Comparison of ENCODE assay signal across 18 cellular contexts in the genomic region with DNA sequence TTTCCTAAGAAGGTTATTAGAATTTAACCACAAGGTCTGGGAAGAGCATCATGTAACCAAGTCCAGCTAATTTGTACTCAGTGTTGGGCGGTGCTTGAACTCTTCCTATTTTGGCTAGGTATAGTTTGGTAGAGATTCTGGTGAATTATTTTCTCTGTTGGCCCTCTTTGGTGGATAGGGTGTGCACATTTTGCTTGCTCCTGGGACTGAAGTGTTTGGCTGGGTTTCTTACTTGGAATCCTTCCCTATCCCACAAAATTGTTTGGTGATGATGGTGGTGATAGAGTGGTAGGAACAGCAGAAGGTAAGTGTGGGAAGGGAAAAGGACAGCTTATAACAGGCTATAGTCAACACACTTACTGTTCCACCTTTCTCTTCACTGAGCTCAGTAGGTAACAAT.
DNase-seq lines count a peak whose midpoint lies in the region; ATAC-seq, FAIRE-seq and TF ChIP-seq lines count a peak whose summit lies in the region.
"Had no signal": no experiment of that assay in that cellular context is flagged by ENCODE, and none has a peak within 500 bp of the region (broad histone marks: within the 10 kb centered on the region; RNA-seq: fewer than 3 reads in every experiment).

No MANE protein-coding gene starts in this region.

- no peak overlapping the region for H4K5ac ChIP-seq in IMR-90 (ENCODE audit: low read depth, low read length)

- CTCF ChIA-PET in IMR-90 (lab: Yijun Ruan, JAX), result no interaction called here

- no peak overlapping the region for H2BK20ac ChIP-seq in IMR-90 (ENCODE audit: low read depth, low read length)

- H3K27ac ChIP-seq in IMR-90 (ENCODE audit: insufficient read depth, low read length) (no peak overlapping the region), left lung (no peak overlapping the region), coronary artery (no peak overlapping the region)

- no peak overlapping the region for H3K4ac ChIP-seq in IMR-90 (ENCODE audit: low read depth, low read length)

- no peak for TF ChIP-seq RAD21 in IMR-90 (IDR thresholded peaks at IDR 0.05; ENCODE audit: low read length)

- H2AK9ac ChIP-seq in IMR-90 (replicated peaks; ENCODE audit: low read depth, low read length, poor library complexity), result no peak overlapping the region

- H3K36me3 ChIP-seq in IMR-90 (ENCODE audit: control insufficient read depth, insufficient read depth, low read length), result no peaks in the 10 kb centered on the region
- no peaks in the 10 kb centered on the region for H3K36me3 ChIP-seq in left lung
- H3K36me3 ChIP-seq: BE2C had no signal

- in situ Hi-C loops in IMR-90 (cut with MboI; ENCODE audit: low sequenced_read_pairs) (no loop called here), astrocyte of the spinal cord (cut with HindIII; ENCODE audit: low sequenced_read_pairs) (no loop called here)

- peak; percentile 3 for DNase-seq in AG09309 (ENCODE audit: low read depth)
- DNase-seq in IMR-90, result no peak
- peak; percentile 47 for DNase-seq in astrocyte of the spinal cord (ENCODE audit: low read depth, low spot score)
- DNase-seq in left lung, result no peak
- no peak for DNase-seq in GM19239 (ENCODE audit: insufficient read length, low spot score)
- no peak for DNase-seq in coronary artery (ENCODE audit: low spot score)
- DNase-seq in inferior parietal cortex (ENCODE audit: extremely low spot score), result no peak
- DNase-seq: BE2C, Karpas-422, NCI-H1694, NCI-H2081 treated with DMSO at 0.1 percent for 48 hours, NCI-H2171 treated with DMSO at 0.1 percent for 48 hours, NCI-H524 treated with DMSO at 0.1 percent for 48 hours, NCI-H82 had no signal

- H3K79me1 ChIP-seq in IMR-90 (ENCODE audit: low read depth in 1 of 2, low read length in 2 of 2), result no peaks in the 10 kb centered on the region

- 0 out of 2 replicates have a peak overlapping the region, but pooled peaks have one; percentile 4 for H2BK120ac ChIP-seq in IMR-90 (ENCODE audit: low read depth, low read length)

- intact Hi-C loops in IMR-90 (cut with micrococcal nuclease) (no loop called here), left lung (cut with DNase I) (no loop called here)

- ATAC-seq in IMR-90 (ENCODE audit: low read depth) (no peak), left lung (peak; percentile 49), GM18858 (IDR thresholded peaks at IDR 0.05; ENCODE audit: unreplicated experiment) (no peak)
- ATAC-seq: GM12878, Right ventricle myocardium inferior had no signal

- no peak overlapping the region for H3K9ac ChIP-seq in IMR-90 (ENCODE audit: low read depth, low read length)

- dilution Hi-C loops in IMR-90 (cut with HindIII; ENCODE audit: low sequenced_read_pairs, unreplicated experiment), result no loop called here

- H3K14ac ChIP-seq in IMR-90 (replicated peaks; ENCODE audit: low read depth, low read length), result no peak overlapping the region

- TF ChIP-seq CTCF in AG09309 (IDR thresholded peaks at IDR 0.05; ENCODE audit: control insufficient read depth, insufficient read depth, low read depth, low read length, missing control alignments) (no peak), IMR-90 (conservative IDR thresholded peaks at IDR 0.05; ENCODE audit: low read depth, low read length) (no peak), astrocyte of the spinal cord (IDR thresholded peaks at IDR 0.05; ENCODE audit: low read depth, low read length) (no peak), left lung (IDR thresholded peaks at IDR 0.05) (no peak), coronary artery (IDR thresholded peaks at IDR 0.05) (no peak)

- no peak overlapping the region for H3K4me2 ChIP-seq in IMR-90 (ENCODE audit: low read depth, low read length)

- H4K20me1 ChIP-seq in IMR-90 (ENCODE audit: insufficient read depth, low read length), result no peaks in the 10 kb centered on the region

- no peak overlapping the region for H2AK5ac ChIP-seq in IMR-90 (ENCODE audit: low read depth, low read length)

- H3K27me3 ChIP-seq in IMR-90 (ENCODE audit: control insufficient read depth, insufficient read depth, low read length), result no peaks in the 10 kb centered on the region; the same call in none of the 2 replicates
- H3K27me3 ChIP-seq in left lung, result no peaks in the 10 kb centered on the region
- H3K27me3 ChIP-seq: BE2C had no signal

- BruUV-seq in IMR-90 (replicated peaks; lab: Mats Ljungman, UMichigan), result no TSS peak

- H3K9me1 ChIP-seq in IMR-90 (ENCODE audit: insufficient read depth, low read length), result no peaks in the 10 kb centered on the region

- no peak overlapping the region for H3K56ac ChIP-seq in IMR-90 (ENCODE audit: extremely low read depth, insufficient read depth, low read length)

- POLR2A ChIA-PET in IMR-90 (lab: Charles Lee; ENCODE audit: unreplicated experiment), result no interaction called here

- WGBS in IMR-90 (ENCODE audit: extremely low coverage in 2 of 2, insufficient read length in 1 of 2), 2 experiments, result no CpG with 5 or more reads among the region's 1 CpG

- no peaks in the 10 kb centered on the region for H3K9me3 ChIP-seq in IMR-90 (ENCODE audit: control insufficient read depth, insufficient read depth, low read length)
- no peaks in the 10 kb centered on the region for H3K9me3 ChIP-seq in left lung
- H3K9me3 ChIP-seq: BE2C had no signal

- H4K91ac ChIP-seq in IMR-90 (ENCODE audit: insufficient read depth, low read depth, low read length), result no peak overlapping the region

- no peak overlapping the region for H2AFZ ChIP-seq in IMR-90 (replicated peaks; ENCODE audit: low read length, poor library complexity)

- no peak for FAIRE-seq in GM19239 (lab: Jason Lieb, UNC)
- FAIRE-seq: GM12878, RCC 7860 had no signal

- TF ChIP-seq POLR2A in IMR-90 (IDR thresholded peaks at IDR 0.05; ENCODE audit: low read depth, low read length), result no peak

- no peak overlapping the region for H2BK5ac ChIP-seq in IMR-90 (ENCODE audit: low read depth, low read length, poor library complexity, severe bottlenecking)

- no peak overlapping the region for H2BK15ac ChIP-seq in IMR-90 (ENCODE audit: low read depth, low read length)

- no peak overlapping the region for H4K8ac ChIP-seq in IMR-90 (ENCODE audit: low read depth in 2 of 2, low read length in 2 of 2)

- no peak overlapping the region for H3K23ac ChIP-seq in IMR-90 (ENCODE audit: low read depth, low read length)

- H3K4me1 ChIP-seq in IMR-90 (ENCODE audit: control insufficient read depth, insufficient read depth, low read length), result no peaks in the 10 kb centered on the region
- H3K4me1 ChIP-seq in left lung, result peaks cover 8 to 15% of the 10 kb centered on the region in 2 donors
- H3K4me1 ChIP-seq: BE2C had no signal

- H3K18ac ChIP-seq in IMR-90 (ENCODE audit: low read depth, low read length), result no peak overlapping the region

- H3K4me3 ChIP-seq in AG09309 (ENCODE audit: control insufficient read depth, low read depth, low read length), result no peak overlapping the region
- H3K4me3 ChIP-seq in IMR-90 (ENCODE audit: insufficient read depth, low read depth, low read length), result no peak overlapping the region
- no peak overlapping the region for H3K4me3 ChIP-seq in astrocyte of the spinal cord (ENCODE audit: low read depth, low read length)
- H3K4me3 ChIP-seq in left lung, result no peak overlapping the region
- H3K4me3 ChIP-seq in coronary artery, result no peak overlapping the region
- H3K4me3 ChIP-seq: GM12878 had no signal

TF ChIP-seq in IMR-90, 13 proteins besides CTCF, POLR2A, EP300 and RAD21:
- no peak for TF ChIP-seq NFE2L2 (IDR thresholded peaks at IDR 0.05; ENCODE audit: low read depth, low read length)
- TF ChIP-seq FOS (IDR thresholded peaks at IDR 0.05; ENCODE audit: low read depth, low read length), result no peak
- no peak for TF ChIP-seq MAFK (IDR thresholded peaks at IDR 0.05; ENCODE audit: low read depth, low read length)
- no peak for TF ChIP-seq CHD1 (IDR thresholded peaks at IDR 0.05; ENCODE audit: low read depth, low read length)
- no peak for TF ChIP-seq BHLHE40 (IDR thresholded peaks at IDR 0.05; ENCODE audit: low read depth, low read length)
- no peak for TF ChIP-seq MAZ (IDR thresholded peaks at IDR 0.05; ENCODE audit: borderline replicate concordance, low read depth, low read length)
- no peak for TF ChIP-seq CEBPB (IDR thresholded peaks at IDR 0.05; ENCODE audit: low read depth, low read length)
- TF ChIP-seq MXI1 (IDR thresholded peaks at IDR 0.05; ENCODE audit: borderline replicate concordance, low read depth, low read length), result no peak
- TF ChIP-seq SMC3 (IDR thresholded peaks at IDR 0.05; ENCODE audit: low read depth, low read length), result no peak
- TF ChIP-seq, protein P1, sequence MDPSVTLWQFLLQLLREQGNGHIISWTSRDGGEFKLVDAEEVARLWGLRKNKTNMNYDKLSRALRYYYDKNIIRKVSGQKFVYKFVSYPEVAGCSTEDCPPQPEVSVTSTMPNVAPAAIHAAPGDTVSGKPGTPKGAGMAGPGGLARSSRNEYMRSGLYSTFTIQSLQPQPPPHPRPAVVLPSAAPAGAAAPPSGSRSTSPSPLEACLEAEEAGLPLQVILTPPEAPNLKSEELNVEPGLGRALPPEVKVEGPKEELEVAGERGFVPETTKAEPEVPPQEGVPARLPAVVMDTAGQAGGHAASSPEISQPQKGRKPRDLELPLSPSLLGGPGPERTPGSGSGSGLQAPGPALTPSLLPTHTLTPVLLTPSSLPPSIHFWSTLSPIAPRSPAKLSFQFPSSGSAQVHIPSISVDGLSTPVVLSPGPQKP (IDR thresholded peaks at IDR 0.05; ENCODE audit: borderline replicate concordance, low read depth, low read length), result no peak
- no peak for TF ChIP-seq RFX5 (IDR thresholded peaks at IDR 0.05; ENCODE audit: low read depth, low read length)

Comparison
In these comparisons a context has a peak if more than half of its experiments do, and no peak if none do; other contexts are left out.
1. DNase-seq: peak in AG09309 (single experiment) and astrocyte of the spinal cord (single experiment); none in IMR-90 (single experiment), left lung (0 of 2), GM19239 (single experiment), coronary artery (single experiment) and inferior parietal cortex (single experiment).